Comparison of ENCODE assay signal across 24 cellular contexts in genomic region chr6:139895205-139895793, GRCh38.
DNase-seq lines count a peak whose midpoint lies in the region; ATAC-seq and TF ChIP-seq lines count a peak whose summit lies in the region.
"Had no signal": no experiment of that assay in that cellular context is flagged by ENCODE, and none has a peak within 500 bp of the region (broad histone marks: within the 10 kb centered on the region; RNA-seq: fewer than 3 reads in every experiment).

No MANE protein-coding gene starts in this region.

- in situ Hi-C loops in astrocyte of the spinal cord (cut with HindIII; ENCODE audit: low sequenced_read_pairs), result no loop called here

- WGBS in heart right ventricle, 2 donors, result 94 to 100% methylated on average over 1 of the region's 1 CpG

- no peak overlapping the region for H3K4me3 ChIP-seq in heart right ventricle
- no peak overlapping the region for H3K4me3 ChIP-seq in right atrium auricular region
- no peak overlapping the region for H3K4me3 ChIP-seq in astrocyte of the spinal cord (ENCODE audit: low read depth, low read length)
- no peak overlapping the region for H3K4me3 ChIP-seq in upper lobe of right lung
- H3K4me3 ChIP-seq: skin epidermis had no signal

- H3K27me3 ChIP-seq in heart right ventricle (no peaks in the 10 kb centered on the region), right atrium auricular region (no peaks in the 10 kb centered on the region), foreskin keratinocyte (no peaks in the 10 kb centered on the region), upper lobe of right lung (no peaks in the 10 kb centered on the region)

- H3K36me3 ChIP-seq in heart right ventricle (no peaks in the 10 kb centered on the region), right atrium auricular region (no peaks in the 10 kb centered on the region), upper lobe of right lung (no peaks in the 10 kb centered on the region)

- intact Hi-C loops in heart right ventricle (cut with DNase I), result no loop called here
- intact Hi-C loops in upper lobe of right lung (cut with DNase I), result no loop called here

- TF ChIP-seq CTCF in heart right ventricle (IDR thresholded peaks at IDR 0.05), result peak in 6 of 9 donors; percentile 17 to 35 (median 27)
- TF ChIP-seq CTCF in right atrium auricular region (IDR thresholded peaks at IDR 0.05), result peak in 1 of 2 donors; percentile 43
- peak; percentile 5 for TF ChIP-seq CTCF in astrocyte of the spinal cord (IDR thresholded peaks at IDR 0.05; ENCODE audit: low read depth, low read length)
- peak; percentile 44 for TF ChIP-seq CTCF in foreskin keratinocyte (conservative IDR thresholded peaks at IDR 0.05)
- peak; percentile 33 for TF ChIP-seq CTCF in upper lobe of right lung (IDR thresholded peaks at IDR 0.05)

- H3K27ac ChIP-seq in heart right ventricle (no peak overlapping the region), right atrium auricular region (no peak overlapping the region), foreskin keratinocyte (no peak overlapping the region), upper lobe of right lung (no peak overlapping the region), substantia nigra (ENCODE audit: low read depth, low read length, poor library complexity, severe bottlenecking) (no peak overlapping the region)
- H3K27ac ChIP-seq: skin epidermis had no signal

- ATAC-seq in heart right ventricle (no peak), foreskin keratinocyte (no peak), upper lobe of right lung (no peak), HG03354 (IDR thresholded peaks at IDR 0.05; ENCODE audit: poor library complexity, severe bottlenecking, unreplicated experiment) (no peak)
- ATAC-seq: natural killer cell treated with Interleukin-12 subunit alpha and Interleukin-12 subunit beta and Interleukin-15 and Interleukin-18, amount 100 ng/mL, for 72 hours had no signal

- no peaks in the 10 kb centered on the region for H3K9me3 ChIP-seq in heart right ventricle
- H3K9me3 ChIP-seq in right atrium auricular region, result no peaks in the 10 kb centered on the region
- no peaks in the 10 kb centered on the region for H3K9me3 ChIP-seq in upper lobe of right lung

- H3K4me1 ChIP-seq in heart right ventricle, result no peaks in the 10 kb centered on the region
- no peaks in the 10 kb centered on the region for H3K4me1 ChIP-seq in right atrium auricular region
- H3K4me1 ChIP-seq in foreskin keratinocyte, result no peaks in the 10 kb centered on the region
- no peaks in the 10 kb centered on the region for H3K4me1 ChIP-seq in upper lobe of right lung

- DNase-seq in heart right ventricle, result no peak
- no peak for DNase-seq in right atrium auricular region (ENCODE audit: low spot score)
- no peak for DNase-seq in astrocyte of the spinal cord (ENCODE audit: low read depth, low spot score)
- no peak for DNase-seq in foreskin keratinocyte
- DNase-seq in upper lobe of right lung, result no peak
- DNase-seq in substantia nigra (lab: John Stamatoyannopoulos, UW), result no peak
- DNase-seq in NCI-H526 (lab: John Stamatoyannopoulos, UW), result no peak
- DNase-seq: activated CD4-positive, alpha-beta T cell treated with anti-CD3 and anti-CD28 coated beads, Interleukin-2, amount 50 U/mL, for 1 hour; activated gamma-delta T cell treated with Interleukin-2 at 50 U/mL for 16 hours; CD4-positive, alpha-beta memory T cell; cerebellar nuclear complex; effector memory CD4-positive, alpha-beta T cell; HCEC 1CT; KG1; kidney glomerular epithelial cell; NCI-H1092; NCI-H2081; NCI-H446 treated with DMSO at 0.1 percent for 48 hours; NK-92 treated with Interleukin-12 subunit alpha and Interleukin-12 subunit beta, amount 100 ng/mL, for 24 hours; stimulated activated CD4-positive, alpha-beta T cell treated with anti-CD3 and anti-CD28 coated beads, Interleukin-2, amount 100 ng/mL, for 48 hours; T-helper 1 cell had no signal
